14 cellular contexts compared by ENCODE assay signal in the genomic region with DNA sequence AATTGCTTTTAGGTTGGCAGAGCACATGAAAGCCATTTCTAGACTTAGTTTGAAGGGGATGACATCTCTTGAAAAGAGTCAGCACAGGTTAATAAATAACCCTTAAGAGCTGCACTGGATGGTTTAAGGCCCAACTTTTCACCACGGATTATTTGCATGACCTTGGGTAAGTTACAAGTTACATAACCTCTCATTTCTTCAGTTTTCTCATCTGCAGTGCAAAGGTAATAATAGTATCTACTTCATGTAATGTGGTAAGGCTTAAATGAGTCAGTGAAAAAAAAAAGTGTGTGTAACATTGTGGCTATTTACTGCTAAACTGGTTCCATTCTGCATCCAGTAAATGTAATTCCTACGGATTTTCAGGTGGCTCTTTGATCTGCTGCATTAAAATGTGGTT.
DNase-seq lines count a peak whose midpoint lies in the region; ATAC-seq and TF ChIP-seq lines count a peak whose summit lies in the region.
"Had no signal": no experiment of that assay in that cellular context is flagged by ENCODE, and none has a peak within 500 bp of the region (broad histone marks: within the 10 kb centered on the region; RNA-seq: fewer than 3 reads in every experiment).

No MANE protein-coding gene starts in this region.

- no peak overlapping the region for H3K27ac ChIP-seq in breast epithelium
- no peak overlapping the region for H3K27ac ChIP-seq in ascending aorta
- H3K27ac ChIP-seq: RWPE1 had no signal

- no peaks in the 10 kb centered on the region for H3K36me3 ChIP-seq in breast epithelium
- H3K36me3 ChIP-seq in ascending aorta, result no peaks in the 10 kb centered on the region

- DNase-seq in MCF 10A (ENCODE audit: unreplicated experiment), result peak; percentile 6
- DNase-seq in breast epithelium (ENCODE audit: low spot score in 2 of 2), result no peak
- DNase-seq in HuH-7 (ENCODE audit: low spot score), result peak; percentile 10
- no peak for DNase-seq in MV-4-11 (lab: John Stamatoyannopoulos, UW)
- DNase-seq in ascending aorta (ENCODE audit: low spot score in 2 of 2), result no peak
- no peak for DNase-seq in islet precursor cell
- DNase-seq in NCI-H748 (lab: John Stamatoyannopoulos, UW; ENCODE audit: unreplicated experiment), result no peak
- DNase-seq: 8988T; activated CD4-positive, alpha-beta T cell treated with anti-CD3 and anti-CD28 coated beads for 4 hours; DND-41; NCI-H1436 treated with DMSO at 0.1 percent for 48 hours had no signal

- H3K4me3 ChIP-seq in breast epithelium (no peak overlapping the region), ascending aorta (no peak overlapping the region)

- H3K4me1 Mint-ChIP-seq in MCF 10A (ENCODE audit: insufficient read depth, unreplicated experiment), result peaks cover 19% of the 10 kb centered on the region
- H3K4me1 Mint-ChIP-seq: stimulated activated memory B cell treated with anti-CD40 and anti-IgM and Interleukin-4, amounts not matched to agents 10 μg/mL and 1 μg/mL and 100 μg/mL, for 72 hours had no signal

- CTCF ChIA-PET in MCF 10A (lab: Yijun Ruan, JAX), result interaction anchor here (1.1 kb wide), 1 partner anchor 99 kb away, joined by 3 read pairs; no protein-coding TSS in a partner anchor

- H3K4me3 Mint-ChIP-seq in MCF 10A (ENCODE audit: unreplicated experiment), result no peak overlapping the region
- H3K4me3 Mint-ChIP-seq: stimulated activated memory B cell treated with anti-CD40 and anti-IgM and Interleukin-4, amounts not matched to agents 10 μg/mL and 1 μg/mL and 100 μg/mL, for 72 hours had no signal

- H3K9me3 ChIP-seq in breast epithelium, result no peaks in the 10 kb centered on the region
- H3K9me3 ChIP-seq in ascending aorta, result no peaks in the 10 kb centered on the region

- no peak overlapping the region for H3K27ac Mint-ChIP-seq in MCF 10A (ENCODE audit: low read depth, unreplicated experiment)
- H3K27ac Mint-ChIP-seq: stimulated activated memory B cell treated with anti-CD40 and anti-IgM and Interleukin-4, amounts not matched to agents 10 μg/mL and 1 μg/mL and 100 μg/mL, for 72 hours had no signal

- no peaks in the 10 kb centered on the region for H3K9me3 Mint-ChIP-seq in MCF 10A (ENCODE audit: unreplicated experiment)
- H3K9me3 Mint-ChIP-seq: stimulated activated memory B cell treated with anti-CD40 and anti-IgM and Interleukin-4, amounts not matched to agents 10 μg/mL and 1 μg/mL and 100 μg/mL, for 72 hours had no signal

- no peak for TF ChIP-seq POLR2A in breast epithelium (IDR thresholded peaks at IDR 0.05)

- no peaks in the 10 kb centered on the region for H3K4me1 ChIP-seq in breast epithelium
- H3K4me1 ChIP-seq in ascending aorta, result no peaks in the 10 kb centered on the region

- peak; percentile 86 for ATAC-seq in HG02885 (IDR thresholded peaks at IDR 0.05; ENCODE audit: poor library complexity, unreplicated experiment)
- ATAC-seq: stimulated activated memory B cell treated with anti-CD40 and anti-IgM and Interleukin-4, amounts not matched to agents 10 μg/mL and 1 μg/mL and 100 μg/mL, for 72 hours had no signal

- TF ChIP-seq CTCF in MCF 10A (IDR thresholded peaks at IDR 0.05; ENCODE audit: unreplicated experiment) (no peak), breast epithelium (IDR thresholded peaks at IDR 0.05) (no peak), ascending aorta (IDR thresholded peaks at IDR 0.05) (no peak)

- peaks cover 12% of the 10 kb centered on the region for H3K36me3 Mint-ChIP-seq in MCF 10A (ENCODE audit: insufficient read depth, unreplicated experiment)

- no peaks in the 10 kb centered on the region for H3K27me3 Mint-ChIP-seq in MCF 10A (ENCODE audit: insufficient read depth, unreplicated experiment)
- H3K27me3 Mint-ChIP-seq: stimulated activated memory B cell treated with anti-CD40 and anti-IgM and Interleukin-4, amounts not matched to agents 10 μg/mL and 1 μg/mL and 100 μg/mL, for 72 hours had no signal

- intact Hi-C loops in MCF 10A (cut with micrococcal nuclease), result no loop called here
- intact Hi-C loops in breast epithelium (cut with DNase I; ENCODE audit: low total_unique reads), result no loop called here
- intact Hi-C loops in ascending aorta (cut with DNase I), result no loop called here

- POLR2A ChIA-PET in MCF 10A (lab: Yijun Ruan, JAX), result no interaction called here

- no TSS peak for BruUV-seq in MCF 10A (replicated peaks; lab: Mats Ljungman, UMichigan)

- H3K27me3 ChIP-seq in breast epithelium (no peaks in the 10 kb centered on the region), ascending aorta (no peaks in the 10 kb centered on the region)

Comparison
In these comparisons a context has a peak if more than half of its experiments do, and no peak if none do; other contexts are left out.
1. DNase-seq: peak in MCF 10A (single experiment) and HuH-7 (single experiment); none in breast epithelium (0 of 2), MV-4-11 (single experiment), ascending aorta (0 of 2), islet precursor cell (single experiment) and NCI-H748 (single experiment).